ENCODE assay signal across 18 cellular contexts in the genomic region with DNA sequence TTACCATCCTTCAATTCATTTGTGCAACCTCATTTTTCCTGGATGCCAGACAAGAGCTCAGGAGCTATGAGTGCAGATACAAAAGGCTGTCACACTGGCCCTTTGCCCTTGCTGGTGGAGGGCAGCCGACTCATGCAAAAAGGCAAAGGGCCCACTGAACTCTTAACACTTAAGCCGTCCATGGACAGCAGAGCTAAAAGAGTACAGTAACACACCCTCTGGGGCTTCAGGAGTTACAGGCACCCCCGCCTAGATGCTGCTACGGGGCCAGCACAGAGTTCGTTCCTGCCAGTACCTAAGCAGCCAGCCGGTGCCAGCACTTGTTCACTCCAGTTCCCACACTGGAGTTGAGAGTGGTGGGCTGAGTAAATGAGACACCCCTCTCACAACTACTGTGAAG.
DNase-seq lines count a peak whose midpoint lies in the region; ATAC-seq and TF ChIP-seq lines count a peak whose summit lies in the region.
"Had no signal": no experiment of that assay in that cellular context is flagged by ENCODE, and none has a peak within 500 bp of the region (broad histone marks: within the 10 kb centered on the region; RNA-seq: fewer than 3 reads in every experiment).

No MANE protein-coding gene starts in this region.

- H3K27ac ChIP-seq in right atrium auricular region = peak overlapping the region in 1 of 2 donors; percentile 11
- H3K27ac ChIP-seq in right cardiac atrium (ENCODE audit: low read length) = no peak overlapping the region

- peaks cover 7% of the 10 kb centered on the region for H3K4me1 Mint-ChIP-seq in CD14-positive monocyte

- H3K9me3 Mint-ChIP-seq in CD14-positive monocyte = peaks cover 0 to 1% (median 0%) of the 10 kb centered on the region in 7 donors
- H3K9me3 Mint-ChIP-seq: CD4-positive, alpha-beta T cell; GM23338; HFFc6; IgD-negative memory B cell had no signal

- H3K27ac Mint-ChIP-seq in CD14-positive monocyte = peak overlapping the region in 1 of 7 donors; percentile 63
- H3K27ac Mint-ChIP-seq: CD4-positive, alpha-beta T cell; GM23338; HFFc6 had no signal

- ATAC-seq in Right ventricle myocardium superior (ENCODE audit: poor library complexity) (peak; percentile 49), right cardiac atrium (peak; percentile 20 to 45), HG03439 (IDR thresholded peaks at IDR 0.05; ENCODE audit: unreplicated experiment) (no peak)
- ATAC-seq: GM23338, HCT116, HepG2 had no signal

- intact Hi-C loops in Right ventricle myocardium superior (cut with DNase I) = no loop called here
- intact Hi-C loops in right cardiac atrium (cut with DNase I) = no loop called here
- intact Hi-C loops in CD14-positive monocyte (cut with micrococcal nuclease) = no loop called here

- H3K36me3 ChIP-seq in right atrium auricular region (no peaks in the 10 kb centered on the region), MG63 (no peaks in the 10 kb centered on the region; the same call in none of the 2 replicates)

- H3K9me3 ChIP-seq in right atrium auricular region (no peaks in the 10 kb centered on the region), MG63 (no peaks in the 10 kb centered on the region), right cardiac atrium (ENCODE audit: control insufficient read depth, low read length) (no peaks in the 10 kb centered on the region)
- H3K9me3 ChIP-seq: BE2C had no signal

- H3K4me1 ChIP-seq in right atrium auricular region (peaks cover 0 to 30% of the 10 kb centered on the region in 2 donors), right cardiac atrium (ENCODE audit: control insufficient read depth, insufficient read depth, low read length) (peaks cover 7% of the 10 kb centered on the region)
- H3K4me1 ChIP-seq: BE2C had no signal

- H3K4me3 ChIP-seq in right atrium auricular region (no peak overlapping the region), MG63 (no peak overlapping the region), right cardiac atrium (ENCODE audit: low read length) (no peak overlapping the region)
- H3K4me3 ChIP-seq: GM23338 had no signal

- peak; percentile 43 for DNase-seq in Right ventricle myocardium superior
- DNase-seq in right atrium auricular region (ENCODE audit: low spot score) = no peak
- peak; percentile 15 for DNase-seq in MG63
- DNase-seq in right cardiac atrium = peak in 1 of 3 donors; percentile 47
- no peak for DNase-seq in RPMI8226
- DNase-seq in CD14-positive monocyte (ENCODE audit: low spot score) = no peak
- DNase-seq: ACHN; BE2C; CD4-positive, alpha-beta T cell; DMS153; DMS79; GF-D8; HFFc6 had no signal

- peaks cover 24 to 34% of the 10 kb centered on the region in 2 donors for H3K36me3 Mint-ChIP-seq in CD14-positive monocyte

- H3K27me3 Mint-ChIP-seq in CD14-positive monocyte (ENCODE audit: low read depth in 3 of 3) = no peaks in the 10 kb centered on the region
- H3K27me3 Mint-ChIP-seq: CD4-positive, alpha-beta T cell; IgD-negative memory B cell had no signal

- TF ChIP-seq CTCF in right atrium auricular region (IDR thresholded peaks at IDR 0.05) (no peak), CD14-positive monocyte (IDR thresholded peaks at IDR 0.05) (no peak)

- H3K4me3 Mint-ChIP-seq in CD14-positive monocyte = no peak overlapping the region
- H3K4me3 Mint-ChIP-seq: CD4-positive, alpha-beta T cell; GM23338; HFFc6; IgD-negative memory B cell had no signal

- H3K27me3 ChIP-seq in right atrium auricular region (no peaks in the 10 kb centered on the region), MG63 (no peaks in the 10 kb centered on the region), right cardiac atrium (ENCODE audit: control insufficient read depth, insufficient read depth) (no peaks in the 10 kb centered on the region)
- H3K27me3 ChIP-seq: BE2C had no signal

- WGBS in right cardiac atrium = 70% methylated on average over 6 of the region's 6 CpGs

Comparison
In these comparisons a context has a peak if more than half of its experiments do, and no peak if none do; other contexts are left out.
1. DNase-seq: peak in Right ventricle myocardium superior (single experiment) and MG63 (single experiment); none in right atrium auricular region (single experiment), RPMI8226 (single experiment) and CD14-positive monocyte (single experiment).